In the genomic region with DNA sequence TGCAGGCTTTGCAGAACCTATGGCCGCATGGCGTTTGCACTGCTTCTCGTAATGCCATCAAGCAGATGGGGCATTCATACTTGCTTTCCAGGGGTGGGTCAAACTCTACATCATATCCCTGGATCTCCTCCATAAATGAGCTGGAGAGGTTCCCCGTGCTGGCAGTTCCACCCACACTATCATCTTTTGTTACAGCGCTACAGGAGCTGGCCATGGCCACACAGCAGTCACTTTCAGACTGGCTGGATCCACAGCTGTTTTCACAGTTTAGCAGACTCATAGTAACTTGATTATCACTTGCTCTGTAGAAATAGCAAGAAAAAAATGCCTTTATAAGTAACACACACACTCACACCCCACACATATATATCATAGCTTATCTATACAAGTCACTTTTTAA, we compare ENCODE assay signal across 12 cellular contexts. TPM values are rescaled to one million over a fixed set of nuclear protein-coding genes. Genes with fewer than 3 reads are reported as not detected.
A peak's percentile ranks its signal among the peaks of the same experiment; 100 is the strongest.
DNase-seq lines count a peak whose midpoint lies in the region; ATAC-seq and TF ChIP-seq lines count a peak whose summit lies in the region.
"Had no signal": no experiment of that assay in that cellular context is flagged by ENCODE, and none has a peak within 500 bp of the region (broad histone marks: within the 10 kb centered on the region; RNA-seq: fewer than 3 reads in every experiment).

No MANE protein-coding gene starts in this region.

- no peaks in the 10 kb centered on the region for H3K9me3 Mint-ChIP-seq in MCF 10A (ENCODE audit: unreplicated experiment)
- H3K9me3 Mint-ChIP-seq: stimulated activated naive CD8-positive, alpha-beta T cell treated with anti-CD3 and anti-CD28 coated beads, Interleukin-15, Interleukin-2, amounts not matched to agents 100 ng/mL and 50 ng/mL, for 24 hours had no signal

- H3K36me3 Mint-ChIP-seq in MCF 10A (ENCODE audit: insufficient read depth, unreplicated experiment), result peaks cover 60% of the 10 kb centered on the region

- H3K4me3 Mint-ChIP-seq in MCF 10A (ENCODE audit: unreplicated experiment), result no peak overlapping the region
- H3K4me3 Mint-ChIP-seq: stimulated activated naive CD8-positive, alpha-beta T cell treated with anti-CD3 and anti-CD28 coated beads, Interleukin-15, Interleukin-2, amounts not matched to agents 100 ng/mL and 50 ng/mL, for 24 hours had no signal

- POLR2A ChIA-PET in MCF 10A (lab: Yijun Ruan, JAX), result interaction anchor here (0.9 to 2.2 kb wide), 5 partner anchors 9 to 525 kb away, joined by 3 to 6 read pairs (median 3); no protein-coding TSS in a partner anchor

- WGBS in heart right ventricle, 2 donors, result 66 to 67% methylated on average over 5 of the region's 5 CpGs

- no peaks in the 10 kb centered on the region for H3K4me1 ChIP-seq in BE2C
- peaks cover 0 to 33% (median 0%) of the 10 kb centered on the region in 4 donors for H3K4me1 ChIP-seq in Peyer's patch
- peaks cover 8 to 66% (median 59%) of the 10 kb centered on the region in 9 donors for H3K4me1 ChIP-seq in heart right ventricle

- H3K9me3 ChIP-seq in BE2C (no peaks in the 10 kb centered on the region), Peyer's patch (no peaks in the 10 kb centered on the region), heart right ventricle (no peaks in the 10 kb centered on the region)
- H3K9me3 ChIP-seq: sigmoid colon had no signal

- peak overlapping the region in 3 of 4 donors; percentile 3 to 63 (median 57) for H3K27ac ChIP-seq in Peyer's patch
- peak overlapping the region in 8 of 10 donors; percentile 4 to 81 (median 67) for H3K27ac ChIP-seq in heart right ventricle

- TF ChIP-seq CTCF in BE2C (IDR thresholded peaks at IDR 0.05; ENCODE audit: low read depth, low read length) (no peak), Peyer's patch (IDR thresholded peaks at IDR 0.05) (no peak), heart right ventricle (IDR thresholded peaks at IDR 0.05) (no peak), MCF 10A (IDR thresholded peaks at IDR 0.05; ENCODE audit: unreplicated experiment) (no peak)

- H3K36me3 ChIP-seq in BE2C (no peaks in the 10 kb centered on the region; the same call in 1 of the 2 replicates), Peyer's patch (peaks cover 0 to 46% (median 0%) of the 10 kb centered on the region in 3 donors), heart right ventricle (peaks cover 0 to 77% (median 23%) of the 10 kb centered on the region in 9 donors)

- CTCF ChIA-PET in MCF 10A (lab: Yijun Ruan, JAX), result interaction anchor here (0.6 to 3.0 kb wide), 8 partner anchors 9 to 863 kb away, joined by 3 to 29 read pairs (median 4); partner anchors contain the start of genes PRR5L and TRAF6

- BruUV-seq in MCF 10A (replicated peaks; lab: Mats Ljungman, UMichigan), result no TSS peak

- ATAC-seq in heart right ventricle, result peak in 7 of 8 donors; percentile 46 to 81 (median 70)
- ATAC-seq in sciatic nerve, result no peak

- no peak for TF ChIP-seq POLR2A in Peyer's patch (IDR thresholded peaks at IDR 0.05)

- intact Hi-C loops in heart right ventricle (cut with DNase I), result no loop called here
- intact Hi-C loops in sciatic nerve (cut with DNase I), result loop anchor here (10.0 kb wide), 1 partner anchor 206 kb away; the partner anchor contains the start of gene PRR5L
- intact Hi-C loops in MCF 10A (cut with micrococcal nuclease), result no loop called here

- H3K27ac Mint-ChIP-seq in MCF 10A (ENCODE audit: low read depth, unreplicated experiment), result no peak overlapping the region

- H3K4me1 Mint-ChIP-seq in MCF 10A (ENCODE audit: insufficient read depth, unreplicated experiment), result peaks cover 18% of the 10 kb centered on the region

- H3K27me3 ChIP-seq in BE2C, result no peaks in the 10 kb centered on the region
- no peaks in the 10 kb centered on the region for H3K27me3 ChIP-seq in Peyer's patch
- H3K27me3 ChIP-seq in heart right ventricle, result no peaks in the 10 kb centered on the region
- H3K27me3 ChIP-seq: sigmoid colon had no signal

- DNase-seq in BE2C (peak; percentile 7), Peyer's patch (no peak), heart right ventricle (no peak), occipital lobe (lab: John Stamatoyannopoulos, UW) (peak; percentile 58), NCI-H146 (lab: John Stamatoyannopoulos, UW) (no peak), sciatic nerve (ENCODE audit: low spot score) (no peak), NCI-H187 treated with DMSO at 0.1 percent for 48 hours (lab: John Stamatoyannopoulos, UW) (no peak), MCF 10A (ENCODE audit: unreplicated experiment) (no peak)
- DNase-seq: activated naive CD4-positive, alpha-beta T cell treated with anti-CD3 and anti-CD28 coated beads, Interleukin-2, amount 50 U/mL, for 16 hours; NCI-H1092; sigmoid colon had no signal

- no peaks in the 10 kb centered on the region for H3K27me3 Mint-ChIP-seq in MCF 10A (ENCODE audit: insufficient read depth, unreplicated experiment)
- H3K27me3 Mint-ChIP-seq: stimulated activated naive CD8-positive, alpha-beta T cell treated with anti-CD3 and anti-CD28 coated beads, Interleukin-15, Interleukin-2, amounts not matched to agents 100 ng/mL and 50 ng/mL, for 24 hours had no signal

- H3K4me3 ChIP-seq in BE2C (ENCODE audit: low read depth, low read length), result no peak overlapping the region
- no peak overlapping the region for H3K4me3 ChIP-seq in Peyer's patch
- H3K4me3 ChIP-seq in heart right ventricle, result no peak overlapping the region
- H3K4me3 ChIP-seq: sigmoid colon had no signal

RNA-seq across cellular contexts. Expression of gene TRAF6, which starts 8.8 kb away (rescaled TPM):
- polyA plus RNA-seq in BE2C (2012; ENCODE audit: insufficient read depth, insufficient read length, low read depth), result 4.9 TPM
- total RNA-seq in Peyer's patch, result 10 to 100 TPM in 3 of 4 donors, 1 to 10 TPM in 1; 6.6 to 25.1 (median 18.4) TPM
- total RNA-seq in heart right ventricle, result 10 to 100 TPM; 11.5 to 18.2 (median 13.4) TPM
- polyA plus RNA-seq in heart right ventricle, result 1 to 10 TPM; 3.0 to 3.7 TPM
- 16.5 TPM for total RNA-seq in occipital lobe
- total RNA-seq in sciatic nerve, result 16.6 TPM
- 9.2 and 12.2 TPM in 2 replicates for total RNA-seq in MCF 10A (2022)

Comparison
In these comparisons a context has a peak if more than half of its experiments do, and no peak if none do; other contexts are left out.
1. DNase-seq: peak in BE2C (single experiment) and occipital lobe (single experiment); none in Peyer's patch (0 of 3), heart right ventricle (0 of 2), NCI-H146 (single experiment), sciatic nerve (single experiment), NCI-H187 treated with DMSO at 0.1 percent for 48 hours (single experiment) and MCF 10A (single experiment).